22 cellular contexts compared by ENCODE assay signal in the genomic region with DNA sequence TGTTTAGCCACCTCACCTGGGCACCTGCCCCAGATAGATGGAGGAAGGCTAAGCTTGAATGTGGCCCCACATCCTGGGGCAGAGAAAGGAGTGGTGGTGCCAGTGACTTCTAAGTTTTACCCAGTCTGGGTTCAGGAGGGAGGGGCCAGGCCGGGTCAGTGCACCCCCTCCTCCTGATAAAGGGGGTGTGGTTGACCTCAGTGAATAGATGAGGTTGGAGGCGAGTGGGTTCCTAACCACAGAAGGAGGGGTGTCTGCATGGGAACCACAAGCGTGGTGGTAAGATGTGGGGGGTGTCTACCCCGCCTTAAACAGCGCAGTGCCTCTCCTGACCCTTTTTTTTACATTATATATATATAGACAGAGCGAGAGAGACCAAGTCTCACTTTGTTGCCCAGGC.
DNase-seq lines count a peak whose midpoint lies in the region; ATAC-seq and TF ChIP-seq lines count a peak whose summit lies in the region.
"Had no signal": no experiment of that assay in that cellular context is flagged by ENCODE, and none has a peak within 500 bp of the region (broad histone marks: within the 10 kb centered on the region; RNA-seq: fewer than 3 reads in every experiment).

No MANE protein-coding gene starts in this region.

- no peaks in the 10 kb centered on the region for H3K27me3 Mint-ChIP-seq in CD8-positive, alpha-beta memory T cell
- H3K27me3 Mint-ChIP-seq in central memory CD8-positive, alpha-beta T cell, result no peaks in the 10 kb centered on the region
- no peaks in the 10 kb centered on the region for H3K27me3 Mint-ChIP-seq in natural killer cell (ENCODE audit: low read depth in 2 of 2)
- H3K27me3 Mint-ChIP-seq: CD4-positive, alpha-beta memory T cell had no signal

- TF ChIP-seq CTCF in natural killer cell (IDR thresholded peaks at IDR 0.05), result no peak

- H3K4me3 Mint-ChIP-seq in CD8-positive, alpha-beta memory T cell, result peak overlapping the region in 1 of 7 donors; percentile 36
- no peak overlapping the region for H3K4me3 Mint-ChIP-seq in central memory CD8-positive, alpha-beta T cell
- no peak overlapping the region for H3K4me3 Mint-ChIP-seq in natural killer cell
- H3K4me3 Mint-ChIP-seq: CD4-positive, alpha-beta memory T cell had no signal

- intact Hi-C loops in natural killer cell (cut with micrococcal nuclease), result no loop called here

- H3K27ac ChIP-seq in CD8-positive, alpha-beta memory T cell (ENCODE audit: low read depth, low read length), result no peak overlapping the region
- H3K27ac ChIP-seq: SK-N-MC had no signal

- no peaks in the 10 kb centered on the region for H3K9me3 ChIP-seq in CD8-positive, alpha-beta memory T cell (ENCODE audit: low read length)

- H3K27ac Mint-ChIP-seq in CD8-positive, alpha-beta memory T cell, result peak overlapping the region in 6 of 8 donors; percentile 10 to 61 (median 22)
- peak overlapping the region; percentile 61 for H3K27ac Mint-ChIP-seq in central memory CD8-positive, alpha-beta T cell (ENCODE audit: low read depth)
- peak overlapping the region in 1 of 2 donors; percentile 73 for H3K27ac Mint-ChIP-seq in natural killer cell

- H3K27me3 ChIP-seq in CD8-positive, alpha-beta memory T cell (ENCODE audit: insufficient read depth, low read length, poor library complexity, severe bottlenecking), result no peaks in the 10 kb centered on the region
- no peaks in the 10 kb centered on the region for H3K27me3 ChIP-seq in H7 (ENCODE audit: control insufficient read depth, insufficient read depth, low read length)

- peaks cover 0 to 16% (median 8%) of the 10 kb centered on the region in 3 donors for H3K4me1 Mint-ChIP-seq in CD8-positive, alpha-beta memory T cell
- peaks cover 11% of the 10 kb centered on the region for H3K4me1 Mint-ChIP-seq in central memory CD8-positive, alpha-beta T cell
- H3K4me1 Mint-ChIP-seq in natural killer cell, result peaks cover 9 to 18% of the 10 kb centered on the region in 2 donors

- peaks cover 0 to 2% (median 0%) of the 10 kb centered on the region in 5 donors for H3K9me3 Mint-ChIP-seq in CD8-positive, alpha-beta memory T cell
- no peaks in the 10 kb centered on the region for H3K9me3 Mint-ChIP-seq in central memory CD8-positive, alpha-beta T cell
- H3K9me3 Mint-ChIP-seq in natural killer cell, result no peaks in the 10 kb centered on the region
- H3K9me3 Mint-ChIP-seq: CD4-positive, alpha-beta memory T cell had no signal

- CTCF ChIA-PET in CD8-positive, alpha-beta memory T cell (lab: Charles Lee), result no interaction called here

- DNase-seq in CD8-positive, alpha-beta memory T cell, result no peak
- DNase-seq in H7, result peak; percentile 37
- no peak for DNase-seq in central memory CD8-positive, alpha-beta T cell (ENCODE audit: low spot score in 2 of 2)
- DNase-seq in natural killer cell, result no peak
- no peak for DNase-seq in UCSD-AML1 (lab: John Stamatoyannopoulos, UW; ENCODE audit: unreplicated experiment)
- DNase-seq: C1 segment of cervical spinal cord; CD4-positive, alpha-beta memory T cell; DMS79 treated with DMSO at 0.1 percent for 48 hours; GOT3; HCEC 1CT; IMR-90; NCI-H1048; NCI-H1417 treated with DMSO at 0.1 percent for 48 hours; NCI-H1694 treated with DMSO at 0.1 percent for 48 hours; NCI-H2081 treated with DMSO at 0.1 percent for 48 hours; NCI-H2171; NCI-H226; NCI-H510A; SIG-M5 had no signal

- ATAC-seq in central memory CD8-positive, alpha-beta T cell (replicated peaks; ENCODE audit: extremely low read depth, poor library complexity, severe bottlenecking), result no peak
- ATAC-seq in natural killer cell, result peak in 2 of 3 donors; percentile 60 to 72
- no peak for ATAC-seq in GM18861 (IDR thresholded peaks at IDR 0.05; ENCODE audit: unreplicated experiment)
- no peak for ATAC-seq in GM21825 (IDR thresholded peaks at IDR 0.05; ENCODE audit: unreplicated experiment)

- POLR2A ChIA-PET in CD8-positive, alpha-beta memory T cell (lab: Charles Lee), result no interaction called here

- no peak overlapping the region for H3K4me3 ChIP-seq in CD8-positive, alpha-beta memory T cell (ENCODE audit: low read length)
- no peak overlapping the region for H3K4me3 ChIP-seq in H7 (ENCODE audit: insufficient read depth, low read depth, low read length)
- H3K4me3 ChIP-seq: SK-N-MC had no signal

- H3K4me1 ChIP-seq in CD8-positive, alpha-beta memory T cell (ENCODE audit: insufficient read depth, low read length), result no peaks in the 10 kb centered on the region

- peaks cover 0 to 2% (median 2%) of the 10 kb centered on the region in 3 donors for H3K36me3 Mint-ChIP-seq in CD8-positive, alpha-beta memory T cell
- H3K36me3 Mint-ChIP-seq in central memory CD8-positive, alpha-beta T cell (ENCODE audit: insufficient read depth), result peaks cover 2% of the 10 kb centered on the region
- H3K36me3 Mint-ChIP-seq in natural killer cell, result no peaks in the 10 kb centered on the region
- H3K36me3 Mint-ChIP-seq: CD4-positive, alpha-beta memory T cell had no signal

- H3K36me3 ChIP-seq in CD8-positive, alpha-beta memory T cell (ENCODE audit: insufficient read depth, low read length), result no peaks in the 10 kb centered on the region
- no peaks in the 10 kb centered on the region for H3K36me3 ChIP-seq in H7 (replicated peaks; ENCODE audit: control insufficient read depth, insufficient read depth, low read length)

Comparison
In these comparisons a context has a peak if more than half of its experiments do, and no peak if none do; other contexts are left out.
1. ATAC-seq: peak in natural killer cell (2 of 3); none in central memory CD8-positive, alpha-beta T cell (single experiment), GM18861 (single experiment) and GM21825 (single experiment).